Comparison of ENCODE assay signal across 23 cellular contexts in genomic region chr7:18900801-18901200, GRCh38.
DNase-seq lines count a peak whose midpoint lies in the region; ATAC-seq and TF ChIP-seq lines count a peak whose summit lies in the region.
"Had no signal": no experiment of that assay in that cellular context is flagged by ENCODE, and none has a peak within 500 bp of the region (broad histone marks: within the 10 kb centered on the region; RNA-seq: fewer than 3 reads in every experiment).

No MANE protein-coding gene starts in this region.

- peak; percentile 30 for DNase-seq in AG08395 (ENCODE audit: low spot score)
- DNase-seq in WERI-Rb-1, result no peak
- DNase-seq in fibroblast of mammary gland (ENCODE audit: low read depth), result peak; percentile 67
- peak; percentile 6 for DNase-seq in skeletal muscle cell (ENCODE audit: low read depth)
- DNase-seq in SW480 (ENCODE audit: low spot score), result no peak
- DNase-seq in stimulated activated CD4-positive, alpha-beta T cell treated with anti-CD3 and anti-CD28 coated beads, Interleukin-2, amount 100 ng/mL, for 24 hours, result no peak
- DNase-seq in activated CD4-positive, alpha-beta T cell treated with anti-CD3 and anti-CD28 coated beads, Interleukin-2, amount 50 U/mL, for 4 hours, result no peak
- DNase-seq: BE2C; CD4-positive, CD25-positive, alpha-beta regulatory T cell; COR-L47; GDM1; HCEC 1CT; Kasumi-1; MM.1S; NCI-H1092; NCI-H146; NCI-H2081 had no signal

- no peaks in the 10 kb centered on the region for H3K9me3 ChIP-seq in WERI-Rb-1 (ENCODE audit: severe bottlenecking)
- H3K9me3 ChIP-seq: BE2C had no signal

- H3K4me3 ChIP-seq in WERI-Rb-1 (ENCODE audit: low read depth, low read length), result no peak overlapping the region
- H3K4me3 ChIP-seq in fibroblast of mammary gland (ENCODE audit: control insufficient read depth, low read depth, low read length), result no peak overlapping the region
- H3K4me3 ChIP-seq in skeletal muscle cell (ENCODE audit: low read depth, low read length), result no peak overlapping the region
- H3K4me3 ChIP-seq: GM12878, GM23338, SK-N-MC had no signal

- H3K36me3 ChIP-seq in WERI-Rb-1, result no peaks in the 10 kb centered on the region
- H3K36me3 ChIP-seq: BE2C had no signal

- ATAC-seq in HG03571 (IDR thresholded peaks at IDR 0.05; ENCODE audit: unreplicated experiment), result no peak
- ATAC-seq: GM12878, GM23338, Right ventricle myocardium inferior had no signal

- H3K27me3 ChIP-seq in WERI-Rb-1 (ENCODE audit: insufficient read depth, low read depth, severe bottlenecking), result no peaks in the 10 kb centered on the region
- H3K27me3 ChIP-seq: BE2C had no signal

- H3K27ac ChIP-seq in WERI-Rb-1, result 0 out of 2 replicates have a peak overlapping the region, but pooled peaks have one; percentile 17
- H3K27ac ChIP-seq: 22Rv1 had no signal

- TF ChIP-seq CTCF in WERI-Rb-1 (IDR thresholded peaks at IDR 0.05; ENCODE audit: low read depth, low read length) (no peak), fibroblast of mammary gland (conservative IDR thresholded peaks at IDR 0.05; ENCODE audit: control insufficient read depth, insufficient read depth, low read depth, low read length) (no peak)

Comparison
In these comparisons a context has a peak if more than half of its experiments do, and no peak if none do; other contexts are left out.
1. DNase-seq: peak in AG08395 (single experiment), fibroblast of mammary gland (single experiment) and skeletal muscle cell (single experiment); none in WERI-Rb-1 (single experiment), SW480 (single experiment), stimulated activated CD4-positive, alpha-beta T cell treated with anti-CD3 and anti-CD28 coated beads, Interleukin-2, amount 100 ng/mL, for 24 hours (0 of 2) and activated CD4-positive, alpha-beta T cell treated with anti-CD3 and anti-CD28 coated beads, Interleukin-2, amount 50 U/mL, for 4 hours (0 of 2).